In the genomic region with DNA sequence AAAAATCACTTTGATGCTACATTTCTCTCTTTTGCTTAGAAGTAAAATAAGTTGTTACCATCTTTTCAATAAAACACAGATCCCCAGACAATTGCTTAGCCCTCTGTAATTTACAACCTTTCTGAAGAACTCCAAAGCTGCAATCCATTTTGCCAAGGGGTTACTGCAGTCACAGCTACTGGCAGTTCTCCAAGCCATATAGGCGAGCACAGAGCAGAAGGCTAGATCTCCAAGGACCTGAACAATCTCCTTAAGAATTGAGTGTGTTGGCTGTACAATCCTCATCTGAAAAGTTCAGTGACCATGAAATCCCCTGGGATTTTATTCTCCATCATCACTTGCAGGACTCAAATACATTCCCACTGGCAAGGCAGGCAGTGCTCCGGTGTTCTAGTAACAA, we compare ENCODE assay signal across 10 cellular contexts.
"Had no signal": no experiment of that assay in that cellular context is flagged by ENCODE, and none has a peak within 500 bp of the region (broad histone marks: within the 10 kb centered on the region; RNA-seq: fewer than 3 reads in every experiment).

No MANE protein-coding gene starts in this region.

- H3K27ac ChIP-seq: hepatocyte, skin epidermis, stomach, thoracic aorta had no signal

- H3K36me3 ChIP-seq: stomach, thoracic aorta had no signal

- DNase-seq: activated CD4-positive, alpha-beta T cell treated with anti-CD3 and anti-CD28 coated beads for 1 hour; activated CD8-positive, alpha-beta memory T cell treated with anti-CD3 and anti-CD28 coated beads, Interleukin-2, amount 50 U/mL, for 4 hours; activated CD8-positive, alpha-beta T cell treated with anti-CD3 and anti-CD28 coated beads for 36 hours; effector memory CD4-positive, alpha-beta T cell; midbrain; posterior cingulate gyrus; stomach had no signal

- ATAC-seq: activated CD8-positive, alpha-beta T cell treated with anti-CD3 and anti-CD28 coated beads for 36 hours had no signal

- H3K9me3 ChIP-seq: stomach, thoracic aorta had no signal

- H3K4me3 ChIP-seq: hepatocyte, skin epidermis, stomach, thoracic aorta had no signal

- H3K4me1 ChIP-seq: stomach had no signal

- H3K27me3 ChIP-seq: hepatocyte, stomach had no signal
